1 cellular context compared by ENCODE assay signal in the genomic region with DNA sequence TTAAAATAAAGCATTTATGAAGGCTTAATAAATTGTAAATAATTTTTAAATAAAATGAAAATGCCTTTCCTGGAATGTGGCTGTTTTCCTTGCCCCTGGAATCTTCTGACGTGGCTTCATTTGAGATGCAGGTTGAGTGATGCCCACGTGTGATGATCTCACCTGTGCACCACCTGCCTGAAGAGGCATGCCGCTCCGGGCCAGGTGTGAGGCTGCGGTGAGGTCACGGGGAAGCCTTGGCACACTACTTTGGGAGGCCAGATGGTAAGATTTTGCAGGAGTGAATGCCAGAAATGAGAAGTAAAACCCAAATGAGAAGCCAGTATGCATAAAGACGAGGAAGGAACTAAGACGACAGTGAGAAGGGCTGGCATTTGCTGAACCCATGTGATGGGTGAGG.
TF ChIP-seq lines count a peak whose summit lies in the region.

No MANE protein-coding gene starts in this region.

TF ChIP-seq in GM23338, 12 proteins besides CTCF, POLR2A, EP300 and RAD21 (continued from another document):
- TF ChIP-seq, protein P1, sequence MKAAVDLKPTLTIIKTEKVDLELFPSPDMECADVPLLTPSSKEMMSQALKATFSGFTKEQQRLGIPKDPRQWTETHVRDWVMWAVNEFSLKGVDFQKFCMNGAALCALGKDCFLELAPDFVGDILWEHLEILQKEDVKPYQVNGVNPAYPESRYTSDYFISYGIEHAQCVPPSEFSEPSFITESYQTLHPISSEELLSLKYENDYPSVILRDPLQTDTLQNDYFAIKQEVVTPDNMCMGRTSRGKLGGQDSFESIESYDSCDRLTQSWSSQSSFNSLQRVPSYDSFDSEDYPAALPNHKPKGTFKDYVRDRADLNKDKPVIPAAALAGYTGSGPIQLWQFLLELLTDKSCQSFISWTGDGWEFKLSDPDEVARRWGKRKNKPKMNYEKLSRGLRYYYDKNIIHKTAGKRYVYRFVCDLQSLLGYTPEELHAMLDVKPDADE (IDR thresholded peaks at IDR 0.05), result no peak
- no peak for TF ChIP-seq ZNF114 (CRISPR knock-in tag; IDR thresholded peaks at IDR 0.05)
TF ChIP-seq in GM23338: peak in this region for 0.
